In genomic region chr9:129838707-129839259, GRCh38 we compare ENCODE assay signal across 9 cellular contexts.
DNase-seq lines count a peak whose midpoint lies in the region; ATAC-seq lines count a peak whose summit lies in the region.
"Had no signal": no experiment of that assay in that cellular context is flagged by ENCODE, and none has a peak within 500 bp of the region (broad histone marks: within the 10 kb centered on the region; RNA-seq: fewer than 3 reads in every experiment).

No MANE protein-coding gene starts in this region.

- H3K27ac Mint-ChIP-seq in T-helper 1 cell treated with Interleukin-12 subunit alpha and Interleukin-12 subunit beta and Interleukin-4 antibody, amounts not matched to agents 30 μg/mL and 1 μg/mL, for 36 hours, result peak overlapping the region; percentile 93
- H3K27ac Mint-ChIP-seq in effector memory CD8-positive, alpha-beta T cell, result peak overlapping the region; percentile 30 to 52
- peak overlapping the region; percentile 75 for H3K27ac Mint-ChIP-seq in stimulated activated naive CD8-positive, alpha-beta T cell treated with anti-CD3 and anti-CD28 coated beads, Interleukin-15, Interleukin-2, amounts not matched to agents 100 ng/mL and 50 ng/mL, for 24 hours

- DNase-seq in activated T-cell treated with anti-CD3 and anti-CD28 coated beads for 48 hours (ENCODE audit: low read depth) (peak; percentile 36), NCI-H82 (lab: John Stamatoyannopoulos, UW) (no peak)
- DNase-seq in activated T-cell treated with anti-CD3 and anti-CD28 coated beads, Interleukin-2, amount 50 U/mL, for 1 hour, result no peak
- DNase-seq in effector memory CD8-positive, alpha-beta T cell, result no peak

- no peak for ATAC-seq in effector memory CD8-positive, alpha-beta T cell (replicated peaks)
- ATAC-seq in GM19023 (IDR thresholded peaks at IDR 0.05; ENCODE audit: unreplicated experiment), result no peak
- no peak for ATAC-seq in HG02588 (IDR thresholded peaks at IDR 0.05; ENCODE audit: unreplicated experiment)

- peak overlapping the region; percentile 84 for H3K4me3 Mint-ChIP-seq in T-helper 1 cell treated with Interleukin-12 subunit alpha and Interleukin-12 subunit beta and Interleukin-4 antibody, amounts not matched to agents 30 μg/mL and 1 μg/mL, for 36 hours
- peak overlapping the region; percentile 54 to 70 for H3K4me3 Mint-ChIP-seq in effector memory CD8-positive, alpha-beta T cell
- peak overlapping the region; percentile 53 for H3K4me3 Mint-ChIP-seq in stimulated activated naive CD8-positive, alpha-beta T cell treated with anti-CD3 and anti-CD28 coated beads, Interleukin-15, Interleukin-2, amounts not matched to agents 100 ng/mL and 50 ng/mL, for 24 hours

- no peaks in the 10 kb centered on the region for H3K9me3 Mint-ChIP-seq in T-helper 1 cell treated with Interleukin-12 subunit alpha and Interleukin-12 subunit beta and Interleukin-4 antibody, amounts not matched to agents 30 μg/mL and 1 μg/mL, for 36 hours
- H3K9me3 Mint-ChIP-seq in effector memory CD8-positive, alpha-beta T cell, result no peaks in the 10 kb centered on the region
- no peaks in the 10 kb centered on the region for H3K9me3 Mint-ChIP-seq in stimulated activated naive CD8-positive, alpha-beta T cell treated with anti-CD3 and anti-CD28 coated beads, Interleukin-15, Interleukin-2, amounts not matched to agents 100 ng/mL and 50 ng/mL, for 24 hours

- peaks cover 34% of the 10 kb centered on the region for H3K36me3 Mint-ChIP-seq in T-helper 1 cell treated with Interleukin-12 subunit alpha and Interleukin-12 subunit beta and Interleukin-4 antibody, amounts not matched to agents 30 μg/mL and 1 μg/mL, for 36 hours (ENCODE audit: low read depth)
- H3K36me3 Mint-ChIP-seq in effector memory CD8-positive, alpha-beta T cell (ENCODE audit: insufficient read depth), result peaks cover 31% of the 10 kb centered on the region
- H3K36me3 Mint-ChIP-seq in stimulated activated naive CD8-positive, alpha-beta T cell treated with anti-CD3 and anti-CD28 coated beads, Interleukin-15, Interleukin-2, amounts not matched to agents 100 ng/mL and 50 ng/mL, for 24 hours (ENCODE audit: low read depth), result peaks cover 13% of the 10 kb centered on the region

- no peaks in the 10 kb centered on the region for H3K27me3 Mint-ChIP-seq in T-helper 1 cell treated with Interleukin-12 subunit alpha and Interleukin-12 subunit beta and Interleukin-4 antibody, amounts not matched to agents 30 μg/mL and 1 μg/mL, for 36 hours (ENCODE audit: low read depth)
- H3K27me3 Mint-ChIP-seq in effector memory CD8-positive, alpha-beta T cell, result no peaks in the 10 kb centered on the region
- no peaks in the 10 kb centered on the region for H3K27me3 Mint-ChIP-seq in stimulated activated naive CD8-positive, alpha-beta T cell treated with anti-CD3 and anti-CD28 coated beads, Interleukin-15, Interleukin-2, amounts not matched to agents 100 ng/mL and 50 ng/mL, for 24 hours
- H3K27me3 Mint-ChIP-seq: progenitor cell of endocrine pancreas had no signal

- peaks cover 52% of the 10 kb centered on the region for H3K4me1 Mint-ChIP-seq in T-helper 1 cell treated with Interleukin-12 subunit alpha and Interleukin-12 subunit beta and Interleukin-4 antibody, amounts not matched to agents 30 μg/mL and 1 μg/mL, for 36 hours (ENCODE audit: low read depth)
- H3K4me1 Mint-ChIP-seq in effector memory CD8-positive, alpha-beta T cell (ENCODE audit: low read depth in 2 of 2), result peaks cover 50 to 51% of the 10 kb centered on the region in 2 donors
- peaks cover 61% of the 10 kb centered on the region for H3K4me1 Mint-ChIP-seq in stimulated activated naive CD8-positive, alpha-beta T cell treated with anti-CD3 and anti-CD28 coated beads, Interleukin-15, Interleukin-2, amounts not matched to agents 100 ng/mL and 50 ng/mL, for 24 hours (ENCODE audit: low read depth)

Comparison
In these comparisons a context has a peak if more than half of its experiments do, and no peak if none do; other contexts are left out.
1. H3K27ac Mint-ChIP-seq: peak in every context shown above with its lines; median percentile 93 in T-helper 1 cell treated with Interleukin-12 subunit alpha and Interleukin-12 subunit beta and Interleukin-4 antibody, amounts not matched to agents 30 μg/mL and 1 μg/mL, for 36 hours; 75 in stimulated activated naive CD8-positive, alpha-beta T cell treated with anti-CD3 and anti-CD28 coated beads, Interleukin-15, Interleukin-2, amounts not matched to agents 100 ng/mL and 50 ng/mL, for 24 hours; 41 in effector memory CD8-positive, alpha-beta T cell.